Comparison of ENCODE assay signal across 12 cellular contexts in genomic region chr7:117251687-117252086, GRCh38.
DNase-seq lines count a peak whose midpoint lies in the region; FAIRE-seq and TF ChIP-seq lines count a peak whose summit lies in the region.
"Had no signal": no experiment of that assay in that cellular context is flagged by ENCODE, and none has a peak within 500 bp of the region (broad histone marks: within the 10 kb centered on the region; RNA-seq: fewer than 3 reads in every experiment).

No MANE protein-coding gene starts in this region.

- TF ChIP-seq POLR2A in GM12892 (IDR thresholded peaks at IDR 0.05; ENCODE audit: low read depth, low read length), result peak; percentile 55; the same call in 1 of the 2 replicates

- no peak for DNase-seq in GM12892 (ENCODE audit: insufficient read length)
- DNase-seq in HCEC 1CT, result peak; percentile 67
- DNase-seq in NCI-H1694 (lab: John Stamatoyannopoulos, UW), result peak; percentile 9
- DNase-seq in kidney glomerular epithelial cell (lab: John Stamatoyannopoulos, UW), result peak; percentile 7
- no peak for DNase-seq in amygdala (lab: John Stamatoyannopoulos, UW)
- no peak for DNase-seq in activated CD8-positive, alpha-beta memory T cell treated with anti-CD3 and anti-CD28 coated beads for 24 hours
- DNase-seq in T-helper 1 cell, result no peak
- no peak for DNase-seq in NCI-H2107 (lab: John Stamatoyannopoulos, UW)
- DNase-seq: activated T-cell treated with anti-CD3 and anti-CD28 coated beads, Interleukin-2, amount 50 U/mL, for 72 hours; Calu3; naive thymus-derived CD8-positive, alpha-beta T cell; NCI-H1105 had no signal

- FAIRE-seq in GM12892 (lab: Jason Lieb, UNC), result no peak

Comparison
In these comparisons a context has a peak if more than half of its experiments do, and no peak if none do; other contexts are left out.
1. DNase-seq: peak in HCEC 1CT (single experiment), NCI-H1694 (single experiment) and kidney glomerular epithelial cell (single experiment); none in GM12892 (single experiment), amygdala (0 of 56), activated CD8-positive, alpha-beta memory T cell treated with anti-CD3 and anti-CD28 coated beads for 24 hours (single experiment), T-helper 1 cell (0 of 5) and NCI-H2107 (single experiment).